8 cellular contexts compared by ENCODE assay signal in genomic region chr6:132130530-132131298, GRCh38.
DNase-seq lines count a peak whose midpoint lies in the region; ATAC-seq and TF ChIP-seq lines count a peak whose summit lies in the region.
"Had no signal": no experiment of that assay in that cellular context is flagged by ENCODE, and none has a peak within 500 bp of the region (broad histone marks: within the 10 kb centered on the region; RNA-seq: fewer than 3 reads in every experiment).

No MANE protein-coding gene starts in this region.

- WGBS in endodermal cell (ENCODE audit: insufficient coverage in 1 of 2, insufficient read length in 1 of 2), 2 experiments: 93 to 95% methylated on average over 10 to 11 of the region's 11 CpGs
- WGBS in urinary bladder: 26% methylated on average over 11 of the region's 11 CpGs

- H3K27me3 ChIP-seq in endodermal cell (ENCODE audit: control insufficient read depth, insufficient read depth, low read length, poor library complexity, severe bottlenecking) (no peaks in the 10 kb centered on the region), mucosa of stomach (ENCODE audit: control insufficient read depth, insufficient read depth, low read length) (no peaks in the 10 kb centered on the region)
- H3K27me3 ChIP-seq: neutrophil had no signal

- no peak for TF ChIP-seq CTCF in endodermal cell (conservative IDR thresholded peaks at IDR 0.05)

- no peaks in the 10 kb centered on the region for H3K36me3 Mint-ChIP-seq in endodermal cell (ENCODE audit: low read depth)
- H3K36me3 Mint-ChIP-seq in activated naive CD4-positive, alpha-beta T cell treated with anti-CD3 and anti-CD28 coated beads for 36 hours (ENCODE audit: low read depth): no peaks in the 10 kb centered on the region

- no peak overlapping the region for H3K4me3 Mint-ChIP-seq in endodermal cell
- H3K4me3 Mint-ChIP-seq in activated naive CD4-positive, alpha-beta T cell treated with anti-CD3 and anti-CD28 coated beads for 36 hours: no peak overlapping the region

- H3K27ac ChIP-seq in endodermal cell (ENCODE audit: low read depth, low read length): peak overlapping the region; percentile 49
- peak overlapping the region; percentile 53 for H3K27ac ChIP-seq in urinary bladder (ENCODE audit: low read depth)
- H3K27ac ChIP-seq: neutrophil had no signal

- CTCF ChIA-PET in activated naive CD4-positive, alpha-beta T cell treated with anti-CD3 and anti-CD28 coated beads for 36 hours (lab: Charles Lee): interaction anchor here (0.9 kb wide), 1 partner anchor 206 kb away, joined by 4 read pairs; no protein-coding TSS in a partner anchor

- no peak overlapping the region for H3K4me3 ChIP-seq in endodermal cell (ENCODE audit: low read length)
- H3K4me3 ChIP-seq in mucosa of stomach (ENCODE audit: low read length): no peak overlapping the region
- H3K4me3 ChIP-seq in urinary bladder (ENCODE audit: low read depth, low read length): no peak overlapping the region

- no peaks in the 10 kb centered on the region for H3K4me1 ChIP-seq in endodermal cell (ENCODE audit: control insufficient read depth, insufficient read depth, low read length)
- peaks cover 26% of the 10 kb centered on the region for H3K4me1 ChIP-seq in mucosa of stomach (ENCODE audit: control insufficient read depth, insufficient read depth, low read length)
- no peaks in the 10 kb centered on the region for H3K4me1 ChIP-seq in urinary bladder (ENCODE audit: insufficient read depth)

- H3K27me3 Mint-ChIP-seq in endodermal cell (ENCODE audit: insufficient read depth): no peaks in the 10 kb centered on the region
- peaks cover 17% of the 10 kb centered on the region for H3K27me3 Mint-ChIP-seq in activated naive CD4-positive, alpha-beta T cell treated with anti-CD3 and anti-CD28 coated beads for 36 hours (ENCODE audit: low read depth)

- H3K36me3 ChIP-seq in endodermal cell (ENCODE audit: control insufficient read depth, insufficient read depth, low read length): no peaks in the 10 kb centered on the region
- no peaks in the 10 kb centered on the region for H3K36me3 ChIP-seq in mucosa of stomach (ENCODE audit: control insufficient read depth, insufficient read depth, low read length)
- H3K36me3 ChIP-seq in urinary bladder (ENCODE audit: insufficient read depth): no peaks in the 10 kb centered on the region
- H3K36me3 ChIP-seq: neutrophil had no signal

- no peaks in the 10 kb centered on the region for H3K9me3 ChIP-seq in endodermal cell (ENCODE audit: control insufficient read depth, low read length)
- H3K9me3 ChIP-seq in mucosa of stomach (ENCODE audit: control insufficient read depth, low read length): no peaks in the 10 kb centered on the region
- H3K9me3 ChIP-seq: neutrophil had no signal

- no peak overlapping the region for H3K9ac ChIP-seq in endodermal cell (ENCODE audit: extremely low read depth, low read length, poor library complexity, severe bottlenecking)
- H3K9ac ChIP-seq in mucosa of stomach (ENCODE audit: low read length): peak overlapping the region; percentile 13

- ATAC-seq in HG03095 (IDR thresholded peaks at IDR 0.05; ENCODE audit: unreplicated experiment): no peak

- intact Hi-C loops in activated naive CD4-positive, alpha-beta T cell treated with anti-CD3 and anti-CD28 coated beads for 36 hours (cut with micrococcal nuclease): no loop called here

- DNase-seq in NCI-H446 treated with DMSO at 0.1 percent for 48 hours (lab: John Stamatoyannopoulos, UW): peak; percentile 37
- no peak for DNase-seq in endodermal cell
- DNase-seq in activated naive CD4-positive, alpha-beta T cell treated with anti-CD3 and anti-CD28 coated beads for 36 hours: no peak
- no peak for DNase-seq in activated CD8-positive, alpha-beta memory T cell treated with anti-CD3 and anti-CD28 coated beads, Interleukin-2, amount 50 U/mL, for 48 hours

- peaks cover 9% of the 10 kb centered on the region for H3K4me1 Mint-ChIP-seq in endodermal cell
- no peaks in the 10 kb centered on the region for H3K4me1 Mint-ChIP-seq in activated naive CD4-positive, alpha-beta T cell treated with anti-CD3 and anti-CD28 coated beads for 36 hours (ENCODE audit: low read depth)

- peak overlapping the region; percentile 6 for H3K27ac Mint-ChIP-seq in endodermal cell
- no peak overlapping the region for H3K27ac Mint-ChIP-seq in activated naive CD4-positive, alpha-beta T cell treated with anti-CD3 and anti-CD28 coated beads for 36 hours

- H3K9me3 Mint-ChIP-seq in endodermal cell: no peaks in the 10 kb centered on the region
- no peaks in the 10 kb centered on the region for H3K9me3 Mint-ChIP-seq in activated naive CD4-positive, alpha-beta T cell treated with anti-CD3 and anti-CD28 coated beads for 36 hours
